9 cellular contexts compared by ENCODE assay signal in genomic region chr11:26134481-26135355, GRCh38.
DNase-seq lines count a peak whose midpoint lies in the region; ATAC-seq and TF ChIP-seq lines count a peak whose summit lies in the region.
"Had no signal": no experiment of that assay in that cellular context is flagged by ENCODE, and none has a peak within 500 bp of the region (broad histone marks: within the 10 kb centered on the region; RNA-seq: fewer than 3 reads in every experiment).

No MANE protein-coding gene starts in this region.

- H3K36me3 ChIP-seq in GM06990 (ENCODE audit: control insufficient read depth, insufficient read depth, low read length) (no peaks in the 10 kb centered on the region), WERI-Rb-1 (no peaks in the 10 kb centered on the region)

- ATAC-seq in HG03439 (IDR thresholded peaks at IDR 0.05; ENCODE audit: unreplicated experiment) (no peak), GM18873 (IDR thresholded peaks at IDR 0.05; ENCODE audit: low FRiP score, unreplicated experiment) (no peak)
- no peak for ATAC-seq in activated naive CD8-positive, alpha-beta T cell treated with anti-CD3 and anti-CD28 coated beads, Interleukin-2, amount 50 U/mL, for 24 hours

- H3K9me3 Mint-ChIP-seq in activated naive CD8-positive, alpha-beta T cell treated with anti-CD3 and anti-CD28 coated beads, Interleukin-2, amount 50 U/mL, for 24 hours, result peaks cover 7% of the 10 kb centered on the region

- H3K36me3 Mint-ChIP-seq in activated naive CD8-positive, alpha-beta T cell treated with anti-CD3 and anti-CD28 coated beads, Interleukin-2, amount 50 U/mL, for 24 hours (ENCODE audit: low read depth), result no peaks in the 10 kb centered on the region

- POLR2A ChIA-PET in HEK293T (lab: Yijun Ruan, JAX), result no interaction called here

- no peaks in the 10 kb centered on the region for H3K27me3 Mint-ChIP-seq in activated naive CD8-positive, alpha-beta T cell treated with anti-CD3 and anti-CD28 coated beads, Interleukin-2, amount 50 U/mL, for 24 hours

- no peak overlapping the region for H3K27ac Mint-ChIP-seq in activated naive CD8-positive, alpha-beta T cell treated with anti-CD3 and anti-CD28 coated beads, Interleukin-2, amount 50 U/mL, for 24 hours

- no peaks in the 10 kb centered on the region for H3K9me3 ChIP-seq in WERI-Rb-1 (ENCODE audit: severe bottlenecking)

- H3K27me3 ChIP-seq in GM06990 (replicated peaks; ENCODE audit: control insufficient read depth, insufficient read depth, low read length), result no peaks in the 10 kb centered on the region
- no peaks in the 10 kb centered on the region for H3K27me3 ChIP-seq in WERI-Rb-1 (ENCODE audit: insufficient read depth, low read depth, severe bottlenecking)

- TF ChIP-seq CTCF in GM06990 (IDR thresholded peaks at IDR 0.05; ENCODE audit: insufficient read depth, low read length, poor library complexity, severe bottlenecking) (peak; percentile 38), WERI-Rb-1 (IDR thresholded peaks at IDR 0.05; ENCODE audit: low read depth, low read length) (peak; percentile 60)

- CTCF ChIA-PET in HEK293T (lab: Yijun Ruan, JAX), result interaction anchor here (0.7 to 1.0 kb wide), 2 partner anchors 153 to 167 kb away, joined by 3 to 7 read pairs; no protein-coding TSS in a partner anchor

- DNase-seq in GM06990 (ENCODE audit: extremely low read depth, insufficient read length), result no peak
- peak; percentile 10 for DNase-seq in HEK293T (ENCODE audit: extremely low spot score)
- peak; percentile 21 for DNase-seq in WERI-Rb-1
- DNase-seq in middle frontal gyrus (ENCODE audit: extremely low spot score, low spot score), result peak; percentile 39
- DNase-seq in 8988T, result no peak
- DNase-seq in activated naive CD8-positive, alpha-beta T cell treated with anti-CD3 and anti-CD28 coated beads, Interleukin-2, amount 50 U/mL, for 24 hours, result no peak
- DNase-seq: NCI-H1694 treated with DMSO at 0.1 percent for 48 hours had no signal

- no peak overlapping the region for H3K27ac ChIP-seq in WERI-Rb-1

- peaks cover 2% of the 10 kb centered on the region for H3K4me1 Mint-ChIP-seq in activated naive CD8-positive, alpha-beta T cell treated with anti-CD3 and anti-CD28 coated beads, Interleukin-2, amount 50 U/mL, for 24 hours

- no peak overlapping the region for H3K4me3 Mint-ChIP-seq in activated naive CD8-positive, alpha-beta T cell treated with anti-CD3 and anti-CD28 coated beads, Interleukin-2, amount 50 U/mL, for 24 hours

- no peak overlapping the region for H3K4me3 ChIP-seq in GM06990 (replicated peaks; ENCODE audit: low read depth, low read length)
- H3K4me3 ChIP-seq in WERI-Rb-1 (ENCODE audit: low read depth, low read length), result no peak overlapping the region

TF ChIP-seq in HEK293T, 16 proteins besides CTCF, POLR2A, EP300 and RAD21:
- TF ChIP-seq BHLHE40 (IDR thresholded peaks at IDR 0.05; ENCODE audit: borderline replicate concordance) (no peak), ELF4 (IDR thresholded peaks at IDR 0.05) (no peak), SP1 (IDR thresholded peaks at IDR 0.05) (no peak), SUZ12 (IDR thresholded peaks at IDR 0.05) (no peak)

Comparison
In these comparisons a context has a peak if more than half of its experiments do, and no peak if none do; other contexts are left out.
1. DNase-seq: peak in HEK293T (single experiment), WERI-Rb-1 (single experiment) and middle frontal gyrus (single experiment); none in GM06990 (single experiment), 8988T (single experiment) and activated naive CD8-positive, alpha-beta T cell treated with anti-CD3 and anti-CD28 coated beads, Interleukin-2, amount 50 U/mL, for 24 hours (single experiment).